In genomic region chrX:155718964-155719586, GRCh38 we compare ENCODE assay signal across 18 cellular contexts.
DNase-seq lines count a peak whose midpoint lies in the region; ATAC-seq and TF ChIP-seq lines count a peak whose summit lies in the region.
"Had no signal": no experiment of that assay in that cellular context is flagged by ENCODE, and none has a peak within 500 bp of the region (broad histone marks: within the 10 kb centered on the region; RNA-seq: fewer than 3 reads in every experiment).

No MANE protein-coding gene starts in this region.

- POLR2A ChIA-PET in Caco-2 (lab: Charles Lee), result no interaction called here

- no peaks in the 10 kb centered on the region for H3K4me1 Mint-ChIP-seq in Caco-2 (ENCODE audit: low read depth, unreplicated experiment)
- H3K4me1 Mint-ChIP-seq: CD14-positive monocyte had no signal

- H3K9me3 Mint-ChIP-seq in Caco-2 (ENCODE audit: unreplicated experiment), result no peaks in the 10 kb centered on the region

- H3K4me3 ChIP-seq in right cardiac atrium (ENCODE audit: low read length) (no peak overlapping the region), skeletal muscle tissue (ENCODE audit: low read length in 3 of 3) (peak overlapping the region; percentile 2 to 55 (median 33)), Caco-2 (ENCODE audit: low read depth, low read length) (no peak overlapping the region), upper lobe of right lung (no peak overlapping the region)
- H3K4me3 ChIP-seq: suprapubic skin had no signal

- intact Hi-C loops in right cardiac atrium (cut with DNase I) (no loop called here), Caco-2 (cut with micrococcal nuclease; ENCODE audit: unreplicated experiment) (no loop called here), upper lobe of right lung (cut with DNase I) (no loop called here)

- H3K27me3 Mint-ChIP-seq in Caco-2 (ENCODE audit: insufficient read depth, unreplicated experiment), result no peaks in the 10 kb centered on the region
- H3K27me3 Mint-ChIP-seq: progenitor cell of endocrine pancreas had no signal

- peak overlapping the region; percentile 45 for H3K27ac ChIP-seq in right cardiac atrium (ENCODE audit: low read length)
- peak overlapping the region; percentile 71 for H3K27ac ChIP-seq in skeletal muscle tissue (ENCODE audit: low read depth, low read length)
- H3K27ac ChIP-seq in upper lobe of right lung, result no peak overlapping the region
- H3K27ac ChIP-seq: suprapubic skin had no signal

- peak overlapping the region; percentile 64 to 77 (median 72) for H3K9ac ChIP-seq in skeletal muscle tissue (ENCODE audit: low read depth in 1 of 3, low read length in 3 of 3)

- no peaks in the 10 kb centered on the region for H3K36me3 Mint-ChIP-seq in Caco-2 (ENCODE audit: insufficient read depth, unreplicated experiment)
- H3K36me3 Mint-ChIP-seq: CD14-positive monocyte had no signal

- H3K36me3 ChIP-seq in skeletal muscle tissue (ENCODE audit: control insufficient read depth in 3 of 3, insufficient read depth in 3 of 3, low read length in 3 of 3) (no peaks in the 10 kb centered on the region), Caco-2 (ENCODE audit: control insufficient read depth, insufficient read depth, low read length) (no peaks in the 10 kb centered on the region), upper lobe of right lung (no peaks in the 10 kb centered on the region)
- H3K36me3 ChIP-seq: suprapubic skin had no signal

- peak; percentile 14 for DNase-seq in astrocyte of the hippocampus (ENCODE audit: low read depth, low spot score)
- DNase-seq in right cardiac atrium, result peak in 1 of 3 donors; percentile 38
- no peak for DNase-seq in Caco-2
- DNase-seq in activated CD4-positive, CD25-positive, alpha-beta regulatory T cell (lab: John Stamatoyannopoulos, UW), result no peak
- DNase-seq in upper lobe of right lung, result no peak
- DNase-seq: activated effector memory CD4-positive, alpha-beta T cell treated with Interleukin-2 at 50 U/mL for 16 hours; aorta; DMS79 treated with DMSO at 0.1 percent for 48 hours; NCI-H1092; NCI-H82; T-helper 1 cell had no signal

- CTCF ChIA-PET in Caco-2 (lab: Charles Lee), result no interaction called here

- H3K9me3 ChIP-seq in right cardiac atrium (ENCODE audit: control insufficient read depth, low read length) (no peaks in the 10 kb centered on the region), skeletal muscle tissue (ENCODE audit: control insufficient read depth in 3 of 3, low read length in 3 of 3) (peaks cover 0 to 2% (median 0%) of the 10 kb centered on the region in 3 donors), Caco-2 (no peaks in the 10 kb centered on the region), upper lobe of right lung (no peaks in the 10 kb centered on the region)

- no peaks in the 10 kb centered on the region for H3K27me3 ChIP-seq in right cardiac atrium (ENCODE audit: control insufficient read depth, insufficient read depth)
- no peaks in the 10 kb centered on the region for H3K27me3 ChIP-seq in skeletal muscle tissue (ENCODE audit: control insufficient read depth in 3 of 3, insufficient read depth in 3 of 3, low read length in 3 of 3)
- H3K27me3 ChIP-seq in Caco-2 (replicated peaks; ENCODE audit: control insufficient read depth, insufficient read depth, low read length), result no peaks in the 10 kb centered on the region
- H3K27me3 ChIP-seq in upper lobe of right lung, result no peaks in the 10 kb centered on the region
- H3K27me3 ChIP-seq: suprapubic skin had no signal

- H3K4me1 ChIP-seq in right cardiac atrium (ENCODE audit: control insufficient read depth, insufficient read depth, low read length) (no peaks in the 10 kb centered on the region), skeletal muscle tissue (ENCODE audit: control insufficient read depth in 3 of 3, insufficient read depth in 3 of 3, low read length in 3 of 3) (peaks cover 0 to 10% (median 9%) of the 10 kb centered on the region in 3 donors), Caco-2 (no peaks in the 10 kb centered on the region), upper lobe of right lung (no peaks in the 10 kb centered on the region)
- H3K4me1 ChIP-seq: suprapubic skin had no signal

- no peak overlapping the region for H3K27ac Mint-ChIP-seq in Caco-2 (ENCODE audit: unreplicated experiment)
- H3K27ac Mint-ChIP-seq: CD14-positive monocyte, progenitor cell of endocrine pancreas had no signal

- BruUV-seq in Caco-2 (replicated peaks; lab: Mats Ljungman, UMichigan), result no TSS peak

- TF ChIP-seq CTCF in Caco-2 (IDR thresholded peaks at IDR 0.05; ENCODE audit: insufficient read depth in 1 of 2, low read depth in 1 of 2, low read length in 1 of 2, severe bottlenecking in 1 of 2, unreplicated experiment in 1 of 2) (no peak), upper lobe of right lung (IDR thresholded peaks at IDR 0.05) (no peak)

- ATAC-seq in GM18868 (IDR thresholded peaks at IDR 0.05; ENCODE audit: unreplicated experiment), result peak; percentile 53
- ATAC-seq in right cardiac atrium, result peak; percentile 34 to 73
- ATAC-seq in HG02852 (IDR thresholded peaks at IDR 0.05; ENCODE audit: unreplicated experiment), result no peak
- ATAC-seq in upper lobe of right lung, result no peak
- ATAC-seq: left lobe of liver had no signal

- WGBS in right cardiac atrium, result 50% methylated on average over 4 of the region's 4 CpGs

- no peak overlapping the region for H3K4me3 Mint-ChIP-seq in Caco-2 (ENCODE audit: unreplicated experiment)
- H3K4me3 Mint-ChIP-seq: CD14-positive monocyte had no signal

Comparison
In these comparisons a context has a peak if more than half of its experiments do, and no peak if none do; other contexts are left out.
1. ATAC-seq: peak in GM18868 (single experiment) and right cardiac atrium (2 of 2); none in HG02852 (single experiment) and upper lobe of right lung (single experiment).
2. H3K4me3 ChIP-seq: peak in skeletal muscle tissue (3 of 3); none in right cardiac atrium (single experiment), Caco-2 (single experiment) and upper lobe of right lung (single experiment).